9 cellular contexts compared by ENCODE assay signal in the genomic region with DNA sequence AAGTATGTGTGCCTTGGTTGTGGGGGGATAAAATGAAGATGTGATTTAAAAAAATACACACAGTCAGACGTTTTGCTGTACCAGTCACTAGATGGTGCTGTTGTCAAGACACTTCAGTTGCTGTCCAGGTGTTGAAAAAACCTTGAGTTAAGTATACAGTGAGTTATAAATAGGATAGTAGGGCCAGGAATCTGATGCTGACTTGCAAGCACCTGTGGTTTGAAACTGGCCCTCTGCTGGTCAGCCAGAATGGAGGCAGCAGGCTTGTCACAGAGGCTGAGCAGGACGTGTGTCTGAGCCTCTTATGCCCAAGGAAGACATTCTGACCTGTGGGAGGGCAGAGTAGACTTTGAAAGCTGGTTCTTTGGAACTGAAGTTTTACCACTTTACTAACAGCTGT. TPM values are rescaled to one million over a fixed set of nuclear protein-coding genes. Genes with fewer than 3 reads are reported as not detected.
DNase-seq lines count a peak whose midpoint lies in the region; ATAC-seq, FAIRE-seq and TF ChIP-seq lines count a peak whose summit lies in the region.
"Had no signal": no experiment of that assay in that cellular context is flagged by ENCODE, and none has a peak within 500 bp of the region (broad histone marks: within the 10 kb centered on the region; RNA-seq: fewer than 3 reads in every experiment).

No MANE protein-coding gene starts in this region.

- H2BK5ac ChIP-seq in H9 (ENCODE audit: insufficient read length, low read length): no peak overlapping the region

- no peaks in the 10 kb centered on the region for H3K79me1 ChIP-seq in H9 (ENCODE audit: insufficient read depth, low read depth, low read length, poor library complexity, severe bottlenecking)

- H3T11ph ChIP-seq in H9 (ENCODE audit: low read length): no peak overlapping the region

- H3K9me3 Mint-ChIP-seq in H9: no peaks in the 10 kb centered on the region
- H3K9me3 Mint-ChIP-seq in WTC11: no peaks in the 10 kb centered on the region

- H3K36me3 ChIP-seq in pancreas: peaks cover 0 to 3% (median 0%) of the 10 kb centered on the region in 3 donors

- H2AK5ac ChIP-seq in H9 (ENCODE audit: insufficient read length, low read length): no peak overlapping the region

- peak overlapping the region in 1 of 3 experiments; percentile 1; a peak in 1 of 7 replicates for H3K27ac Mint-ChIP-seq in H9
- no peak overlapping the region for H3K27ac Mint-ChIP-seq in WTC11

- no peak overlapping the region for H3K18ac ChIP-seq in H9 (ENCODE audit: insufficient read length, low read depth, low read length)

- H3K9ac ChIP-seq in H9 (ENCODE audit: extremely low read depth, insufficient read length, low read length): no peak overlapping the region

- peak; percentile 61 for DNase-seq in DMS153 (lab: John Stamatoyannopoulos, UW)
- peak; percentile 78 for DNase-seq in H9
- peak; percentile 86 for DNase-seq in NCI-H2171 treated with DMSO at 0.1 percent for 48 hours (lab: John Stamatoyannopoulos, UW)
- DNase-seq in WTC11 (ENCODE audit: low spot score): peak; percentile 51
- peak; percentile 45 for DNase-seq in fibroblast of peridontal ligament (ENCODE audit: extremely low read depth)
- DNase-seq in pancreas: peak in 4 of 6 donors; percentile 34 to 52 (median 44)
- no peak for DNase-seq in GF-D8 (lab: John Stamatoyannopoulos, UW)
- DNase-seq in activated gamma-delta T cell (lab: John Stamatoyannopoulos, UW): no peak

- H3K56ac ChIP-seq in H9 (ENCODE audit: insufficient read length, low read depth, low read length): no peak overlapping the region

- no peak overlapping the region for H2BK12ac ChIP-seq in H9 (ENCODE audit: insufficient read length, low read depth, low read length)

- H2BK15ac ChIP-seq in H9 (ENCODE audit: low read depth, low read length): no peak overlapping the region

- no peak overlapping the region for H4K91ac ChIP-seq in H9 (ENCODE audit: insufficient read length, low read depth, low read length)

- peaks cover 13 to 55% (median 23%) of the 10 kb centered on the region in 3 experiments; a peak in 6 of 7 replicates for H3K36me3 Mint-ChIP-seq in H9 (ENCODE audit: insufficient read depth in 1 of 3, low read depth in 3 of 3)
- peaks cover 40% of the 10 kb centered on the region for H3K36me3 Mint-ChIP-seq in WTC11

- CTCF ChIA-PET in WTC11 (lab: Charles Lee): interaction anchor here (0.5 to 2.1 kb wide), 4 partner anchors 25 to 867 kb away, joined by 3 to 10 read pairs (median 3); no protein-coding TSS in a partner anchor

- no peaks in the 10 kb centered on the region for H3K23me2 ChIP-seq in H9 (ENCODE audit: insufficient read length, low read depth, low read length, poor library complexity, severe bottlenecking)

- H3K27me3 Mint-ChIP-seq in H9 (ENCODE audit: low read depth) (no peaks in the 10 kb centered on the region), WTC11 (ENCODE audit: low read depth) (no peaks in the 10 kb centered on the region)

- FAIRE-seq in pancreas (lab: Jason Lieb, UNC): no peak
- FAIRE-seq: TTC549 had no signal

- no peak overlapping the region for H3K4ac ChIP-seq in H9 (ENCODE audit: low read depth, low read length)

- no peaks in the 10 kb centered on the region for H3K79me2 ChIP-seq in H9 (ENCODE audit: insufficient read depth, low read length)

- no peak overlapping the region for H3K4me3 ChIP-seq in pancreas

- no peak overlapping the region for H3K23ac ChIP-seq in H9 (ENCODE audit: insufficient read length, low read depth, low read length)

- H3K27ac ChIP-seq in H9 (ENCODE audit: insufficient read length, low read depth, low read length): no peak overlapping the region
- no peak overlapping the region for H3K27ac ChIP-seq in pancreas

- no peak overlapping the region for H2BK120ac ChIP-seq in H9 (ENCODE audit: low read depth, low read length, poor library complexity, severe bottlenecking)

- POLR2A ChIA-PET in WTC11 (lab: Charles Lee): no interaction called here

- H2BK20ac ChIP-seq in H9 (ENCODE audit: low read depth, low read length, poor library complexity, severe bottlenecking): no peak overlapping the region

- no peak overlapping the region for H4K5ac ChIP-seq in H9 (ENCODE audit: insufficient read length, low read depth, low read length)

- no peaks in the 10 kb centered on the region for H3K27me3 ChIP-seq in H9 (ENCODE audit: insufficient read depth, low read length)
- no peaks in the 10 kb centered on the region for H3K27me3 ChIP-seq in pancreas

- TF ChIP-seq CTCF in H9 (conservative IDR thresholded peaks at IDR 0.05) (peak; percentile 87), WTC11 (IDR thresholded peaks at IDR 0.05) (peak; percentile 52), pancreas (IDR thresholded peaks at IDR 0.05) (peak in 3 of 4 donors; percentile 42)

- H2AFZ ChIP-seq in H9 (ENCODE audit: low read length): no peak overlapping the region

- H3K4me3 Mint-ChIP-seq in H9 (no peak overlapping the region), WTC11 (no peak overlapping the region)

- H3K14ac ChIP-seq in H9 (ENCODE audit: insufficient read depth, low read length): no peak overlapping the region

- H3K9me3 ChIP-seq in H9 (ENCODE audit: control insufficient read depth, low read depth, low read length): no peaks in the 10 kb centered on the region
- H3K9me3 ChIP-seq in pancreas: no peaks in the 10 kb centered on the region

- H4K20me1 ChIP-seq in H9 (ENCODE audit: control insufficient read depth, insufficient read depth, insufficient read length): no peaks in the 10 kb centered on the region

- no peak overlapping the region for H3K4me2 ChIP-seq in H9 (ENCODE audit: insufficient read depth, insufficient read length, low read length)

- intact Hi-C loops in pancreas (cut with DNase I): no loop called here

- WGBS in H9 (ENCODE audit: extremely low coverage, insufficient read length, low lambda C conversion rate): no CpG with 5 or more reads among the region's 2 CpGs
- WGBS in pancreas, 2 donors: 11 to 13% methylated on average over 2 of the region's 2 CpGs

- no peak overlapping the region for H4K8ac ChIP-seq in H9 (replicated peaks; ENCODE audit: insufficient read length, low read depth, low read length)

- H3K4me1 Mint-ChIP-seq in H9 (no peaks in the 10 kb centered on the region), WTC11 (no peaks in the 10 kb centered on the region)

- no peaks in the 10 kb centered on the region for H3K4me1 ChIP-seq in H9 (ENCODE audit: insufficient read depth, low read length)
- no peaks in the 10 kb centered on the region for H3K4me1 ChIP-seq in pancreas

- ATAC-seq in WTC11: peak; percentile 87
- peak; percentile 89 to 99 (median 98) for ATAC-seq in pancreas

TF ChIP-seq in WTC11, 78 proteins besides CTCF, POLR2A, EP300 and RAD21:
- TF ChIP-seq, protein P1, sequence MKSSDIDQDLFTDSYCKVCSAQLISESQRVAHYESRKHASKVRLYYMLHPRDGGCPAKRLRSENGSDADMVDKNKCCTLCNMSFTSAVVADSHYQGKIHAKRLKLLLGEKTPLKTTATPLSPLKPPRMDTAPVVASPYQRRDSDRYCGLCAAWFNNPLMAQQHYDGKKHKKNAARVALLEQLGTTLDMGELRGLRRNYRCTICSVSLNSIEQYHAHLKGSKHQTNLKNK (CRISPR knock-in tag; IDR thresholded peaks at IDR 0.05): no peak
- TF ChIP-seq TEAD4 (CRISPR knock-in tag; IDR thresholded peaks at IDR 0.05): 0 out of 2 replicates have a peak, but pooled peaks have one; percentile 27
TF ChIP-seq in WTC11: peak in this region for 1.

RNA-seq across cellular contexts. Expression of a gene that starts 27.8 kb away (rescaled TPM):
- total RNA-seq in H9 (2021) (34.5 and 34.7 TPM in 2 replicates), WTC11 (2021) (33.1 to 35.9 TPM (median 33.3 TPM) in 3 replicates), pancreas (1 to 10 TPM; 3.9 to 8.2 (median 5.5) TPM)
- polyA plus RNA-seq in pancreas: 1 to 10 TPM; 5.8 to 8.5 TPM

RNA-seq across cellular contexts. Expression of a gene that starts 51.4 kb away (rescaled TPM):
- total RNA-seq in H9 (2021): 34.8 and 35.0 TPM in 2 replicates
- total RNA-seq in WTC11 (2021): 33.3 to 38.6 TPM (median 35.8 TPM) in 3 replicates
- total RNA-seq in pancreas: 10 to 100 TPM; 13.4 to 21.9 (median 16.2) TPM
- polyA plus RNA-seq in pancreas: 10 to 100 TPM; 17.1 to 31.0 TPM

Comparison
In these comparisons a context has a peak if more than half of its experiments do, and no peak if none do; other contexts are left out.
1. DNase-seq: peak in DMS153 (single experiment), H9 (single experiment), NCI-H2171 treated with DMSO at 0.1 percent for 48 hours (single experiment), WTC11 (single experiment), fibroblast of peridontal ligament (single experiment) and pancreas (4 of 6); none in GF-D8 (single experiment) and activated gamma-delta T cell (single experiment).
2. Peak in every context shown above with its lines, with median percentiles within 50 percentile points of each other: CTCF ChIP-seq.